In the genomic region with DNA sequence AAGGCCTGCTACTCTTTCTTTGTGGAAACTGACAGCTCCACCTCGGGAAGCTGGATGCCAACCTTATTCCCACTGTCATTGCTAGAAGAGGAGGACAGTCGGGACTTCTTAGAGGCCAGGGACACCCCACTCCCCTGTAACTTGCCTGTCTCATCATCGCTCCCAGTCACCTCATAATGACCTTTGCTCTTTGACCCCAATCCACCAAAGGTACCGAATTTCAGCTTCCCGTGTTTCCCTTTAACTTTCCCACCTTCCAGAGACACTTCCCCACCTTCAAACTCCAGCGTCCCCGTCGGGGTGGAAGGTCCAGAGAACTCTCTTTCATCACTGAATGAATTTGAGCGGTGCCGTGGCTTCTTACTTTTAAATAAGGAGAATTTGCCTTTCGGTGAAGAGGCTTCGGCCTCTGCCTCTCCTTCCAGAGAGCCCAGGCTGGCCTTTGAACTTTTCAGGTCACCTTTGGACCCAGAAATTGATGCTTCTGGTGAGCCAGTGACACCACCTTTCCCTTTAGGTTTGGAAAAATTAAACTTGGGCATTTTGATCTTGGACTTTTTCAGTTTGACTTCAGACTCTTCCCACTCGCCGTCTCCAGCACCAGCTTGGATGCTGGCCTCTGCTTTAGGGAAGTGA, we compare ENCODE assay signal across 1 cellular context.
TF ChIP-seq lines count a peak whose summit lies in the region.

No MANE protein-coding gene starts in this region.

TF ChIP-seq in endothelial cell of umbilical vein, 7 proteins besides CTCF, POLR2A, EP300 and RAD21:
- TF ChIP-seq MYC (IDR thresholded peaks at IDR 0.05; ENCODE audit: low read depth, low read length) (no peak), EZH2 (IDR thresholded peaks at IDR 0.05; ENCODE audit: borderline replicate concordance, low read depth, low read length, severe bottlenecking) (no peak), GATA2 (IDR thresholded peaks at IDR 0.05; ENCODE audit: insufficient read depth, insufficient read length, low read depth, low read length) (no peak), JUN (IDR thresholded peaks at IDR 0.05; ENCODE audit: borderline replicate concordance, insufficient read depth, insufficient read length, low read depth) (no peak), FOS (IDR thresholded peaks at IDR 0.05; ENCODE audit: borderline replicate concordance, insufficient read depth, low read length) (no peak), POLR2AphosphoS5 (IDR thresholded peaks at IDR 0.05; ENCODE audit: insufficient read depth, low read depth, low read length) (no peak)
- TF ChIP-seq, protein P1, sequence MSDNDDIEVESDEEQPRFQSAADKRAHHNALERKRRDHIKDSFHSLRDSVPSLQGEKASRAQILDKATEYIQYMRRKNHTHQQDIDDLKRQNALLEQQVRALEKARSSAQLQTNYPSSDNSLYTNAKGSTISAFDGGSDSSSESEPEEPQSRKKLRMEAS (IDR thresholded peaks at IDR 0.05; ENCODE audit: insufficient read depth, insufficient read length), result no peak
